Comparison of ENCODE assay signal across 11 cellular contexts in the genomic region with DNA sequence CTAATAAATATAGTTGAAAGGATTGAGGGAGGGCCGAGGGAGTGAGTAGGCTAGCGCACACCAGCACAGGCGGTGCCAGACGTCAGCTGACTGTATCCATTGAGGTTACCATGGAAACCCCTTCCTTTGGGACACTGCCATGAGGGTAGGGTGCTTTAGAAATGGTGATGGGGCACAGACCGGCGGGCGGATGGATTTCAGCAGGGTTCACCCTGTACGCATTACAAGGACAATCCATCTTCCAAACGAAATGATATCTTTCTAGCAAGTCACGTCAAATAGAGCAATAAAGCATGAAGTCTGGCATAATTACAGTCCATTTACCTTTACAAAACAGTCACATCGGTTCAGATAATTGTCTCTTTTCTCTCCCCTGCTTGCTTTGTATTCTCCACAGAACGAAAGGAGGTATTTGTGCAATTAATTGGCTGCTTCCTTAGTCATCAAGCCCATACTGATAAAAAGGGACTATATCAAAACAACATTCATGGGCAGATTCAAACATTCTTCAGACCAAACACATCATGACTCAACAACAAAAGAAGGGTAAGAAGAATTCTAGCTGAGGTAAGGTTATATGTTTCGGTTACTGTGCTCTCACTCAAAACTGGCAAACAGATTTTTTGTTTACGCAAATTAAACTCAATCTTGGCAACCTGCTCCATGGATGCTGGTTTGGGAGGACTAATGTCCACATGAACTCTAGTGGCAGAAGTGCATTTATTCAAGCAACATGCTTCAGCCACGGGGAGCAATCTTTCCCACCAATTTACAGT.
A peak's percentile ranks its signal among the peaks of the same experiment; 100 is the strongest.
DNase-seq lines count a peak whose midpoint lies in the region; ATAC-seq, FAIRE-seq and TF ChIP-seq lines count a peak whose summit lies in the region.
"Had no signal": no experiment of that assay in that cellular context is flagged by ENCODE, and none has a peak within 500 bp of the region (broad histone marks: within the 10 kb centered on the region; RNA-seq: fewer than 3 reads in every experiment).

No MANE protein-coding gene starts in this region.

- no peak for DNase-seq in HTR-8/SVneo (ENCODE audit: insufficient read length, low spot score)
- DNase-seq in NCI-H524 (lab: John Stamatoyannopoulos, UW): peak; percentile 93 to 98
- DNase-seq in fibroblast of mammary gland (ENCODE audit: low read depth): peak; percentile 10
- DNase-seq in omental fat pad (ENCODE audit: low spot score): no peak
- DNase-seq in small intestine: no peak
- no peak for DNase-seq in transverse colon
- no peak for DNase-seq in kidney tubule cell (ENCODE audit: low spot score)
- no peak for DNase-seq in Caco-2

- no peaks in the 10 kb centered on the region for H3K9me3 Mint-ChIP-seq in Caco-2 (ENCODE audit: unreplicated experiment)
- H3K9me3 Mint-ChIP-seq: activated naive CD4-positive, alpha-beta T cell treated with anti-CD3 and anti-CD28 coated beads, Interleukin-2, amount 50 U/mL, for 24 hours; T-helper 2 cell treated with Interferon-gamma antibody and Interleukin-4, amounts not matched to agents 5 μg/mL and 100 μg/mL, for 36 hours had no signal

- no TSS peak for BruUV-seq in Caco-2 (replicated peaks; lab: Mats Ljungman, UMichigan)

- FAIRE-seq in HTR-8/SVneo (lab: Jason Lieb, UNC): peak; percentile 28
- no peak for FAIRE-seq in small intestine (lab: Jason Lieb, UNC)

- POLR2A ChIA-PET in Caco-2 (lab: Charles Lee): no interaction called here

- H3K4me1 ChIP-seq in small intestine (ENCODE audit: control insufficient read depth in 2 of 2, insufficient read depth in 1 of 2, low read depth in 1 of 2, low read length in 1 of 2) (no peaks in the 10 kb centered on the region), transverse colon (peaks cover 0 to 4% (median 0%) of the 10 kb centered on the region in 4 donors), Caco-2 (no peaks in the 10 kb centered on the region)

- CTCF ChIA-PET in Caco-2 (lab: Charles Lee): no interaction called here

- no peak for TF ChIP-seq EP300 in transverse colon (IDR thresholded peaks at IDR 0.05; ENCODE audit: low read depth)

- peaks cover 1% of the 10 kb centered on the region for H3K4me1 Mint-ChIP-seq in Caco-2 (ENCODE audit: low read depth, unreplicated experiment)
- H3K4me1 Mint-ChIP-seq: activated naive CD4-positive, alpha-beta T cell treated with anti-CD3 and anti-CD28 coated beads, Interleukin-2, amount 50 U/mL, for 24 hours had no signal

- H3K27me3 ChIP-seq in small intestine (ENCODE audit: control insufficient read depth in 2 of 2, insufficient read depth in 2 of 2, low read length in 2 of 2) (no peaks in the 10 kb centered on the region), transverse colon (no peaks in the 10 kb centered on the region), Caco-2 (replicated peaks; ENCODE audit: control insufficient read depth, insufficient read depth, low read length) (no peaks in the 10 kb centered on the region)

- no peak overlapping the region for H3K27ac Mint-ChIP-seq in Caco-2 (ENCODE audit: unreplicated experiment)
- H3K27ac Mint-ChIP-seq: activated naive CD4-positive, alpha-beta T cell treated with anti-CD3 and anti-CD28 coated beads, Interleukin-2, amount 50 U/mL, for 24 hours; T-helper 2 cell treated with Interferon-gamma antibody and Interleukin-4, amounts not matched to agents 5 μg/mL and 100 μg/mL, for 36 hours had no signal

- H3K4me3 Mint-ChIP-seq in Caco-2 (ENCODE audit: unreplicated experiment): no peak overlapping the region
- H3K4me3 Mint-ChIP-seq: activated naive CD4-positive, alpha-beta T cell treated with anti-CD3 and anti-CD28 coated beads, Interleukin-2, amount 50 U/mL, for 24 hours; T-helper 2 cell treated with Interferon-gamma antibody and Interleukin-4, amounts not matched to agents 5 μg/mL and 100 μg/mL, for 36 hours had no signal

- peak; percentile 35 for ATAC-seq in omental fat pad (ENCODE audit: low FRiP score)

- H3K36me3 Mint-ChIP-seq in Caco-2 (ENCODE audit: insufficient read depth, unreplicated experiment): peaks cover 35% of the 10 kb centered on the region

- in situ Hi-C loops in transverse colon (cut with MboI; ENCODE audit: low pct_ligation_motif_present in 1 of 4, low pct_unique_long_range_greater_than_20kb in 1 of 4, low sequenced_read_pairs in 3 of 4): no loop called here

- no peaks in the 10 kb centered on the region for H3K27me3 Mint-ChIP-seq in Caco-2 (ENCODE audit: insufficient read depth, unreplicated experiment)
- H3K27me3 Mint-ChIP-seq: activated naive CD4-positive, alpha-beta T cell treated with anti-CD3 and anti-CD28 coated beads, Interleukin-2, amount 50 U/mL, for 24 hours had no signal

- no peak for TF ChIP-seq POLR2A in transverse colon (IDR thresholded peaks at IDR 0.05)

- 75 to 89% (median 86%) methylated on average over 15 of the region's 15 CpGs for WGBS in small intestine, 3 donors
- 80% methylated on average over 10 to 15 of the region's 15 CpGs for WGBS in transverse colon (ENCODE audit: low coverage in 1 of 2), 2 donors

- H3K36me3 ChIP-seq in small intestine (ENCODE audit: control insufficient read depth in 2 of 2, insufficient read depth in 2 of 2, low read length in 2 of 2) (no peaks in the 10 kb centered on the region), transverse colon (no peaks in the 10 kb centered on the region), Caco-2 (ENCODE audit: control insufficient read depth, insufficient read depth, low read length) (no peaks in the 10 kb centered on the region)

- H3K27ac ChIP-seq in small intestine (ENCODE audit: low read depth in 1 of 2, low read length in 1 of 2) (no peak overlapping the region), transverse colon (no peak overlapping the region)
- H3K27ac ChIP-seq: KMS-11 had no signal

- no peaks in the 10 kb centered on the region for H3K9me3 ChIP-seq in small intestine (ENCODE audit: control insufficient read depth, low read depth)
- H3K9me3 ChIP-seq in transverse colon: no peaks in the 10 kb centered on the region
- H3K9me3 ChIP-seq in Caco-2: no peaks in the 10 kb centered on the region

- H3K4me3 ChIP-seq in fibroblast of mammary gland (ENCODE audit: control insufficient read depth, low read depth, low read length) (no peak overlapping the region), small intestine (ENCODE audit: low read depth in 1 of 2, low read length in 2 of 2) (no peak overlapping the region), transverse colon (no peak overlapping the region), Caco-2 (ENCODE audit: low read depth, low read length) (no peak overlapping the region)

- intact Hi-C loops in transverse colon (cut with DNase I; ENCODE audit: low total_unique reads): no loop called here
- intact Hi-C loops in Caco-2 (cut with micrococcal nuclease; ENCODE audit: unreplicated experiment): no loop called here

- TF ChIP-seq CTCF in fibroblast of mammary gland (conservative IDR thresholded peaks at IDR 0.05; ENCODE audit: control insufficient read depth, insufficient read depth, low read depth, low read length): no peak
- no peak for TF ChIP-seq CTCF in omental fat pad (IDR thresholded peaks at IDR 0.05)
- no peak for TF ChIP-seq CTCF in transverse colon (IDR thresholded peaks at IDR 0.05)
- TF ChIP-seq CTCF in Caco-2 (IDR thresholded peaks at IDR 0.05; ENCODE audit: insufficient read depth in 1 of 2, low read depth in 1 of 2, low read length in 1 of 2, severe bottlenecking in 1 of 2, unreplicated experiment in 1 of 2): no peak

Comparison
In these comparisons a context has a peak if more than half of its experiments do, and no peak if none do; other contexts are left out.
1. DNase-seq: peak in NCI-H524 (2 of 2) and fibroblast of mammary gland (single experiment); none in HTR-8/SVneo (single experiment), omental fat pad (single experiment), small intestine (single experiment), transverse colon (single experiment), kidney tubule cell (single experiment) and Caco-2 (0 of 2).